11 cellular contexts compared by ENCODE assay signal in genomic region chr4:83221897-83222441, GRCh38.
DNase-seq lines count a peak whose midpoint lies in the region; ATAC-seq and TF ChIP-seq lines count a peak whose summit lies in the region.
"Had no signal": no experiment of that assay in that cellular context is flagged by ENCODE, and none has a peak within 500 bp of the region (broad histone marks: within the 10 kb centered on the region; RNA-seq: fewer than 3 reads in every experiment).

No MANE protein-coding gene starts in this region.

- intact Hi-C loops in activated T-helper 2 cell treated with anti-CD3 and anti-CD28 coated beads, Interferon-gamma antibody, Interleukin-2, Interleukin-4, amounts not matched to agents 10 μg/mL and 5 μg/mL and 100 μg/mL, durations not matched to agents 14 hours and 24 hours and 36 hours (cut with micrococcal nuclease), result no loop called here
- intact Hi-C loops in PC-3 (cut with micrococcal nuclease), result no loop called here
- intact Hi-C loops in sigmoid colon (cut with DNase I), result no loop called here
- intact Hi-C loops in ascending aorta (cut with DNase I), result no loop called here

- H3K27me3 ChIP-seq in PC-3 (ENCODE audit: low read length) (no peaks in the 10 kb centered on the region), sigmoid colon (no peaks in the 10 kb centered on the region), ascending aorta (no peaks in the 10 kb centered on the region)

- no peak for DNase-seq in stimulated activated naive CD8-positive, alpha-beta T cell treated with anti-CD3 and anti-CD28 coated beads, Interleukin-15, Interleukin-2, amounts not matched to agents 100 U/mL and 50 U/mL, for 24 hours
- no peak for DNase-seq in activated T-helper 2 cell treated with anti-CD3 and anti-CD28 coated beads, Interferon-gamma antibody, Interleukin-2, Interleukin-4, amounts not matched to agents 10 μg/mL and 5 μg/mL and 100 μg/mL, durations not matched to agents 14 hours and 24 hours and 36 hours (ENCODE audit: low spot score)
- DNase-seq in PC-3 (no peak), sigmoid colon (no peak), ascending aorta (ENCODE audit: low spot score in 2 of 2) (no peak)
- DNase-seq: DMS79, NCI-H82 had no signal

- no peaks in the 10 kb centered on the region for H3K79me2 ChIP-seq in PC-3 (ENCODE audit: low read length)

- H3K4me3 Mint-ChIP-seq in stimulated activated naive CD8-positive, alpha-beta T cell treated with anti-CD3 and anti-CD28 coated beads, Interleukin-15, Interleukin-2, amounts not matched to agents 100 ng/mL and 50 ng/mL, for 24 hours, result no peak overlapping the region
- H3K4me3 Mint-ChIP-seq in activated T-helper 2 cell treated with anti-CD3 and anti-CD28 coated beads, Interferon-gamma antibody, Interleukin-2, Interleukin-4, amounts not matched to agents 10 μg/mL and 5 μg/mL and 100 μg/mL, durations not matched to agents 14 hours and 24 hours and 36 hours (ENCODE audit: low read depth), result no peak overlapping the region

- POLR2A ChIA-PET in PC-3 (lab: Charles Lee; ENCODE audit: unreplicated experiment), result no interaction called here

- H3K27ac ChIP-seq in PC-3 (ENCODE audit: low read length) (no peak overlapping the region), sigmoid colon (no peak overlapping the region), ascending aorta (no peak overlapping the region)
- H3K27ac ChIP-seq: A549 had no signal

- TF ChIP-seq EP300 in sigmoid colon (IDR thresholded peaks at IDR 0.05), result no peak

- TF ChIP-seq POLR2A in sigmoid colon (IDR thresholded peaks at IDR 0.05), result no peak

- no peaks in the 10 kb centered on the region for H3K4me1 ChIP-seq in PC-3 (ENCODE audit: insufficient read depth, low read length)
- H3K4me1 ChIP-seq in sigmoid colon, result no peaks in the 10 kb centered on the region
- no peaks in the 10 kb centered on the region for H3K4me1 ChIP-seq in ascending aorta
- H3K4me1 ChIP-seq: A549 had no signal

- H3K9me2 ChIP-seq in PC-3 (replicated peaks; ENCODE audit: low read length), result no peaks in the 10 kb centered on the region

- no peaks in the 10 kb centered on the region for H3K27me3 Mint-ChIP-seq in stimulated activated naive CD8-positive, alpha-beta T cell treated with anti-CD3 and anti-CD28 coated beads, Interleukin-15, Interleukin-2, amounts not matched to agents 100 ng/mL and 50 ng/mL, for 24 hours
- H3K27me3 Mint-ChIP-seq in activated T-helper 2 cell treated with anti-CD3 and anti-CD28 coated beads, Interferon-gamma antibody, Interleukin-2, Interleukin-4, amounts not matched to agents 10 μg/mL and 5 μg/mL and 100 μg/mL, durations not matched to agents 14 hours and 24 hours and 36 hours (ENCODE audit: low read depth), result peaks cover 31% of the 10 kb centered on the region

- H2AFZ ChIP-seq in PC-3 (ENCODE audit: low read length), result no peak overlapping the region

- TF ChIP-seq CTCF in PC-3 (conservative IDR thresholded peaks at IDR 0.05; ENCODE audit: low read depth, low read length) (no peak), sigmoid colon (IDR thresholded peaks at IDR 0.05) (no peak), ascending aorta (IDR thresholded peaks at IDR 0.05) (no peak)

- H3K4me3 ChIP-seq in PC-3 (ENCODE audit: low read length) (no peak overlapping the region), sigmoid colon (no peak overlapping the region), ascending aorta (no peak overlapping the region)
- H3K4me3 ChIP-seq: A549 had no signal

- H3K4me2 ChIP-seq in PC-3 (ENCODE audit: low read length), result no peak overlapping the region
- H3K4me2 ChIP-seq: A549 had no signal

- 81 to 94% methylated on average over 6 of the region's 6 CpGs for WGBS in sigmoid colon, 2 donors

- no peaks in the 10 kb centered on the region for H3K36me3 Mint-ChIP-seq in stimulated activated naive CD8-positive, alpha-beta T cell treated with anti-CD3 and anti-CD28 coated beads, Interleukin-15, Interleukin-2, amounts not matched to agents 100 ng/mL and 50 ng/mL, for 24 hours (ENCODE audit: low read depth)
- H3K36me3 Mint-ChIP-seq in activated T-helper 2 cell treated with anti-CD3 and anti-CD28 coated beads, Interferon-gamma antibody, Interleukin-2, Interleukin-4, amounts not matched to agents 10 μg/mL and 5 μg/mL and 100 μg/mL, durations not matched to agents 14 hours and 24 hours and 36 hours (ENCODE audit: low read depth), result peaks cover 18% of the 10 kb centered on the region

- no peaks in the 10 kb centered on the region for H3K36me3 ChIP-seq in PC-3 (ENCODE audit: low read depth, low read length)
- no peaks in the 10 kb centered on the region for H3K36me3 ChIP-seq in sigmoid colon
- H3K36me3 ChIP-seq in ascending aorta, result no peaks in the 10 kb centered on the region

- no TSS peak for BruUV-seq in PC-3 (replicated peaks; lab: Mats Ljungman, UMichigan)

- H3K9ac ChIP-seq in PC-3 (ENCODE audit: low read length), result no peak overlapping the region

- no peaks in the 10 kb centered on the region for H3F3A ChIP-seq in PC-3 (ENCODE audit: low read length, unreplicated experiment)

- no peaks in the 10 kb centered on the region for H3K9me3 Mint-ChIP-seq in stimulated activated naive CD8-positive, alpha-beta T cell treated with anti-CD3 and anti-CD28 coated beads, Interleukin-15, Interleukin-2, amounts not matched to agents 100 ng/mL and 50 ng/mL, for 24 hours
- H3K9me3 Mint-ChIP-seq in activated T-helper 2 cell treated with anti-CD3 and anti-CD28 coated beads, Interferon-gamma antibody, Interleukin-2, Interleukin-4, amounts not matched to agents 10 μg/mL and 5 μg/mL and 100 μg/mL, durations not matched to agents 14 hours and 24 hours and 36 hours, result no peaks in the 10 kb centered on the region

- CTCF ChIA-PET in PC-3 (lab: Charles Lee), result no interaction called here

- ATAC-seq in stimulated activated naive CD8-positive, alpha-beta T cell treated with anti-CD3 and anti-CD28 coated beads, Interleukin-15, Interleukin-2, amounts not matched to agents 100 U/mL and 50 U/mL, for 24 hours, result no peak
- ATAC-seq in HG02642 (IDR thresholded peaks at IDR 0.05; ENCODE audit: poor library complexity, unreplicated experiment) (peak; percentile 47), HG03439 (IDR thresholded peaks at IDR 0.05; ENCODE audit: unreplicated experiment) (peak; percentile 44), PC-3 (no peak)
- ATAC-seq: A549 had no signal

- H3K9me3 ChIP-seq in PC-3 (ENCODE audit: low read length), result no peaks in the 10 kb centered on the region
- H3K9me3 ChIP-seq in sigmoid colon, result no peaks in the 10 kb centered on the region
- no peaks in the 10 kb centered on the region for H3K9me3 ChIP-seq in ascending aorta
- H3K9me3 ChIP-seq: A549 had no signal

- peak overlapping the region; percentile 34 for H3K27ac Mint-ChIP-seq in stimulated activated naive CD8-positive, alpha-beta T cell treated with anti-CD3 and anti-CD28 coated beads, Interleukin-15, Interleukin-2, amounts not matched to agents 100 ng/mL and 50 ng/mL, for 24 hours
- no peak overlapping the region for H3K27ac Mint-ChIP-seq in activated T-helper 2 cell treated with anti-CD3 and anti-CD28 coated beads, Interferon-gamma antibody, Interleukin-2, Interleukin-4, amounts not matched to agents 10 μg/mL and 5 μg/mL and 100 μg/mL, durations not matched to agents 14 hours and 24 hours and 36 hours

- H4K20me1 ChIP-seq in PC-3 (ENCODE audit: low read length), result no peaks in the 10 kb centered on the region

- H3K4me1 Mint-ChIP-seq in stimulated activated naive CD8-positive, alpha-beta T cell treated with anti-CD3 and anti-CD28 coated beads, Interleukin-15, Interleukin-2, amounts not matched to agents 100 ng/mL and 50 ng/mL, for 24 hours (ENCODE audit: low read depth), result peaks cover 87% of the 10 kb centered on the region
- peaks cover 67% of the 10 kb centered on the region for H3K4me1 Mint-ChIP-seq in activated T-helper 2 cell treated with anti-CD3 and anti-CD28 coated beads, Interferon-gamma antibody, Interleukin-2, Interleukin-4, amounts not matched to agents 10 μg/mL and 5 μg/mL and 100 μg/mL, durations not matched to agents 14 hours and 24 hours and 36 hours (ENCODE audit: low read depth)

Comparison
In these comparisons a context has a peak if more than half of its experiments do, and no peak if none do; other contexts are left out.
1. ATAC-seq: peak in HG02642 (single experiment) and HG03439 (single experiment); none in stimulated activated naive CD8-positive, alpha-beta T cell treated with anti-CD3 and anti-CD28 coated beads, Interleukin-15, Interleukin-2, amounts not matched to agents 100 U/mL and 50 U/mL, for 24 hours (single experiment) and PC-3 (single experiment).